22 cellular contexts compared by ENCODE assay signal in the genomic region with DNA sequence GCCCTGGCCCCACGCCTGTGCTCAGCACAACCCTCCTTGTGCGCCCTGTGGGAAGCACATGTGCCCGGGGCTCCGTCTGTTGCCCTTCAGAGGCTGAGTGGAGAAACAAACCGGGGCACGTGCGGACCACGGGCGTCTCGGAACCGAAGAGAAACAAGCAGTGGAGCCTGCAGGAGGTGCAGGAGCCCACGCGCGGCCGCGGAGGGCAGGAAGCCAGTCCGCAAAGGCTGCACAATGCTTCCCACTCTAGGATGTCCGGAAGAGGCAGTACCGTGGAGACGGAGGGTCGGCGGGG.
"Had no signal": no experiment of that assay in that cellular context is flagged by ENCODE, and none has a peak within 500 bp of the region (broad histone marks: within the 10 kb centered on the region; RNA-seq: fewer than 3 reads in every experiment).

No MANE protein-coding gene starts in this region.

- H3K27me3 ChIP-seq: heart left ventricle, stomach had no signal

- H3K27ac ChIP-seq: heart left ventricle, parathyroid adenoma, prostate gland, stomach, thoracic aorta had no signal

- FAIRE-seq: endometrium, frontal cortex had no signal

- H3K9me3 ChIP-seq: heart left ventricle, prostate gland, stomach, thoracic aorta had no signal

- DNase-seq: effector memory CD4-positive, alpha-beta T cell; hippocampal formation; kidney glomerular epithelial cell; mesenchymal stem cell; midbrain; retina; stimulated activated CD4-positive, alpha-beta T cell treated with anti-CD3 and anti-CD28 coated beads, Interleukin-15, amount 100 ng/mL, for 24 hours; stimulated activated CD4-positive, alpha-beta T cell treated with anti-CD3 and anti-CD28 coated beads, Interleukin-1b, Interleukin-23, amount 100 ng/mL, for 48 hours; stimulated activated CD4-positive, alpha-beta T cell treated with anti-CD3 and anti-CD28 coated beads, Interleukin-4, amount 100 ng/mL, for 24 hours; stimulated activated naive CD4-positive, alpha-beta T cell; stomach; substantia nigra; trophoblast cell had no signal

- H3K36me3 ChIP-seq: prostate gland had no signal

- H3K9ac ChIP-seq: parathyroid adenoma had no signal

- H3K4me1 ChIP-seq: heart left ventricle, parathyroid adenoma, prostate gland, stomach had no signal

- H3K4me3 ChIP-seq: heart left ventricle, lung, prostate gland, stomach, thoracic aorta had no signal

- ATAC-seq: esophagus mucosa, heart left ventricle, left lobe of liver had no signal
